ENCODE assay signal across 8 cellular contexts in genomic region chr1:45493116-45493697, GRCh38. TPM values are rescaled to one million over a fixed set of nuclear protein-coding genes. Genes with fewer than 3 reads are reported as not detected.
DNase-seq lines count a peak whose midpoint lies in the region; ATAC-seq and TF ChIP-seq lines count a peak whose summit lies in the region.

No MANE protein-coding gene starts in this region.

- H3K4me3 ChIP-seq in prostate gland = no peak overlapping the region

- H3K4me3 Mint-ChIP-seq in CD14-positive monocyte = peak overlapping the region in 1 of 2 donors; percentile 10
- no peak overlapping the region for H3K4me3 Mint-ChIP-seq in stimulated activated memory B cell treated with anti-CD40 and anti-IgM and Interleukin-4, amounts not matched to agents 10 μg/mL and 1 μg/mL and 100 μg/mL, for 72 hours

- ATAC-seq in stimulated activated memory B cell treated with anti-CD40 and anti-IgM and Interleukin-4, amounts not matched to agents 10 μg/mL and 1 μg/mL and 100 μg/mL, for 72 hours = no peak

- no peaks in the 10 kb centered on the region for H3K36me3 ChIP-seq in prostate gland

- H3K36me3 Mint-ChIP-seq in CD14-positive monocyte = peaks cover 7 to 16% of the 10 kb centered on the region in 2 donors
- peaks cover 11% of the 10 kb centered on the region for H3K36me3 Mint-ChIP-seq in stimulated activated memory B cell treated with anti-CD40 and anti-IgM and Interleukin-4, amounts not matched to agents 10 μg/mL and 1 μg/mL and 100 μg/mL, for 72 hours

- H3K27ac Mint-ChIP-seq in CD14-positive monocyte = peak overlapping the region in 2 of 7 donors; percentile 19 to 32
- H3K27ac Mint-ChIP-seq in stimulated activated memory B cell treated with anti-CD40 and anti-IgM and Interleukin-4, amounts not matched to agents 10 μg/mL and 1 μg/mL and 100 μg/mL, for 72 hours = no peak overlapping the region

- TF ChIP-seq POLR2A in prostate gland (IDR thresholded peaks at IDR 0.05) = no peak

- intact Hi-C loops in CD14-positive monocyte (cut with micrococcal nuclease) (loop anchor here (1.0 to 5.0 kb wide), 4 partner anchors 81 to 481 kb away; partner anchors contain the start of genes HECTD3 (in 1 of the 2) and UROD (in 1 of the 2)), prostate gland (cut with DNase I) (loop anchor here (5.0 kb wide), 3 partner anchors 116 to 481 kb away; partner anchors contain the start of genes HECTD3 and UROD)

- peaks cover 0 to 2% (median 0%) of the 10 kb centered on the region in 7 donors for H3K9me3 Mint-ChIP-seq in CD14-positive monocyte
- no peaks in the 10 kb centered on the region for H3K9me3 Mint-ChIP-seq in stimulated activated memory B cell treated with anti-CD40 and anti-IgM and Interleukin-4, amounts not matched to agents 10 μg/mL and 1 μg/mL and 100 μg/mL, for 72 hours

- no peaks in the 10 kb centered on the region for H3K27me3 ChIP-seq in prostate gland (replicated peaks; ENCODE audit: insufficient read depth)

- DNase-seq in CD14-positive monocyte (ENCODE audit: low spot score) (no peak), GM19240 (ENCODE audit: insufficient read length, low spot score) (peak; percentile 61), NCI-H460 (ENCODE audit: extremely low read depth, low read depth) (peak; percentile 58), fibroblast of gingiva (ENCODE audit: low read depth) (peak; percentile 46), prostate gland (ENCODE audit: low spot score) (peak; percentile 70), cerebellar nuclear complex (lab: John Stamatoyannopoulos, UW) (no peak)
- peak; percentile 44 for DNase-seq in activated CD8-positive, alpha-beta memory T cell treated with anti-CD3 and anti-CD28 coated beads, Interleukin-2, amount 50 U/mL, for 4 hours

- H3K9me3 ChIP-seq in prostate gland = no peaks in the 10 kb centered on the region

- H3K27me3 Mint-ChIP-seq in CD14-positive monocyte (ENCODE audit: low read depth in 3 of 3) = peaks cover 0 to 3% (median 2%) of the 10 kb centered on the region in 3 donors
- H3K27me3 Mint-ChIP-seq in stimulated activated memory B cell treated with anti-CD40 and anti-IgM and Interleukin-4, amounts not matched to agents 10 μg/mL and 1 μg/mL and 100 μg/mL, for 72 hours = no peaks in the 10 kb centered on the region

- 92% methylated on average over 2 of the region's 2 CpGs for WGBS in prostate gland

- no peaks in the 10 kb centered on the region for H3K4me1 ChIP-seq in prostate gland (replicated peaks)

- no peak overlapping the region for H3K27ac ChIP-seq in prostate gland

- H3K4me1 Mint-ChIP-seq in CD14-positive monocyte = peaks cover 5% of the 10 kb centered on the region
- H3K4me1 Mint-ChIP-seq in stimulated activated memory B cell treated with anti-CD40 and anti-IgM and Interleukin-4, amounts not matched to agents 10 μg/mL and 1 μg/mL and 100 μg/mL, for 72 hours = peaks cover 7% of the 10 kb centered on the region

- TF ChIP-seq CTCF in CD14-positive monocyte (IDR thresholded peaks at IDR 0.05) (peak; percentile 81), prostate gland (IDR thresholded peaks at IDR 0.05) (peak; percentile 49 to 83 (median 76))

RNA-seq across cellular contexts. Expression of gene TESK2, which starts 2.2 kb away (rescaled TPM):
- 1 to 10 TPM; 3.9 to 4.1 TPM for polyA plus RNA-seq in CD14-positive monocyte
- 0.27 and 0.52 TPM in 2 replicates for total RNA-seq in NCI-H460 (2014; rRNA removed; shearing (Covaris generic))
- 0.13 TPM in 1 of 2 replicates, not detected in the other for polyA plus RNA-seq in NCI-H460 (2014; cell fraction: nucleus; rRNA removed)
- total RNA-seq in prostate gland = 10 to 100 TPM; 21.4 to 26.4 TPM

RNA-seq across cellular contexts. Expression of gene CCDC163, which starts 6.7 kb away (rescaled TPM):
- 1 to 10 TPM in 1 of 2 donors, under 1 TPM in 1; 0.23 to 3.3 TPM for polyA plus RNA-seq in CD14-positive monocyte
- total RNA-seq in NCI-H460 (2014; rRNA removed; shearing (Covaris generic)) = 2.9 and 3.5 TPM in 2 replicates
- 1.3 and 4.2 TPM in 2 replicates for polyA plus RNA-seq in NCI-H460 (2014; cell fraction: nucleus; rRNA removed)
- 1 to 10 TPM; 1.6 to 1.7 TPM for total RNA-seq in prostate gland

RNA-seq across cellular contexts. Expression of gene MMACHC, which starts 6.9 kb away (rescaled TPM):
- under 1 TPM in 1 of 2 donors, not detected in 1; 0.37 TPM for polyA plus RNA-seq in CD14-positive monocyte
- total RNA-seq in NCI-H460 (2014; rRNA removed; shearing (Covaris generic)) = 1.1 and 1.6 TPM in 2 replicates
- 1.8 and 3.0 TPM in 2 replicates for polyA plus RNA-seq in NCI-H460 (2014; cell fraction: nucleus; rRNA removed)
- 1 to 10 TPM; 5.2 to 6.7 TPM for total RNA-seq in prostate gland

RNA-seq across cellular contexts. Expression of gene PRDX1, which starts 28.5 kb away (rescaled TPM):
- 100 to 1,000 TPM; 294 to 362 TPM for polyA plus RNA-seq in CD14-positive monocyte
- total RNA-seq in NCI-H460 (2014; rRNA removed; shearing (Covaris generic)) = 1,806 and 1,917 TPM in 2 replicates
- polyA plus RNA-seq in NCI-H460 (2014; cell fraction: nucleus; rRNA removed) = 2,189 and 2,288 TPM in 2 replicates
- 100 to 1,000 TPM; 210 to 335 TPM for total RNA-seq in prostate gland

RNA-seq across cellular contexts. Expression of gene AKR1A1, which starts 57.4 kb away (rescaled TPM):
- polyA plus RNA-seq in CD14-positive monocyte = 100 to 1,000 TPM; 219 to 245 TPM
- 85.0 and 95.1 TPM in 2 replicates for total RNA-seq in NCI-H460 (2014; rRNA removed; shearing (Covaris generic))
- 123 and 148 TPM in 2 replicates for polyA plus RNA-seq in NCI-H460 (2014; cell fraction: nucleus; rRNA removed)
- 100 to 1,000 TPM in 1 of 2 donors, 10 to 100 TPM in 1; 49.7 to 132 TPM for total RNA-seq in prostate gland

Comparison
In these comparisons a context has a peak if more than half of its experiments do, and no peak if none do; other contexts are left out.
1. DNase-seq: peak in GM19240 (single experiment), NCI-H460 (single experiment), activated CD8-positive, alpha-beta memory T cell treated with anti-CD3 and anti-CD28 coated beads, Interleukin-2, amount 50 U/mL, for 4 hours (single experiment), fibroblast of gingiva (single experiment) and prostate gland (single experiment); none in CD14-positive monocyte (single experiment) and cerebellar nuclear complex (0 of 2).
2. RNA of gene TESK2, which starts 2.2 kb away (total RNA-seq): 21.4 to 26.4 TPM in prostate gland; 0.27 to 0.52 TPM in NCI-H460; every median in the first group is over 10 times any median in the second.